ENCODE assay signal across 35 cellular contexts in genomic region chr6:52232990-52233389, GRCh38. TPM values are rescaled to one million over a fixed set of nuclear protein-coding genes. Genes with fewer than 3 reads are reported as not detected.
"Had no signal": no experiment of that assay in that cellular context is flagged by ENCODE, and none has a peak within 500 bp of the region (broad histone marks: within the 10 kb centered on the region; RNA-seq: fewer than 3 reads in every experiment).

No MANE protein-coding gene starts in this region.

- H3K4me1 Mint-ChIP-seq: naive thymus-derived CD8-positive, alpha-beta T cell; stimulated activated memory B cell treated with anti-CD40 and anti-IgM and Interleukin-4, amounts not matched to agents 10 μg/mL and 1 μg/mL and 100 μg/mL, for 72 hours had no signal

- H3K36me3 Mint-ChIP-seq: naive thymus-derived CD8-positive, alpha-beta T cell; natural killer cell treated with Interleukin-12 subunit alpha and Interleukin-12 subunit beta and Interleukin-15 and Interleukin-18, amount 100 ng/mL, for 72 hours; stimulated activated memory B cell treated with anti-CD40 and anti-IgM and Interleukin-4, amounts not matched to agents 10 μg/mL and 1 μg/mL and 100 μg/mL, for 72 hours; type B pancreatic cell had no signal

- H3K9me3 Mint-ChIP-seq: naive thymus-derived CD8-positive, alpha-beta T cell; natural killer cell treated with Interleukin-12 subunit alpha and Interleukin-12 subunit beta and Interleukin-15 and Interleukin-18, amount 100 ng/mL, for 72 hours; nephron progenitor cell; neural crest cell; stimulated activated memory B cell treated with anti-CD40 and anti-IgM and Interleukin-4, amounts not matched to agents 10 μg/mL and 1 μg/mL and 100 μg/mL, for 72 hours; stimulated activated naive CD8-positive, alpha-beta T cell treated with anti-CD3 and anti-CD28 coated beads, Interleukin-15, amount 100 ng/mL, for 72 hours; type B pancreatic cell had no signal

- H3K36me3 ChIP-seq: neutrophil, pancreas, spleen, suprapubic skin, tibial artery, transverse colon, upper lobe of right lung, uterus had no signal

- H3K4me3 Mint-ChIP-seq: naive thymus-derived CD8-positive, alpha-beta T cell; natural killer cell treated with Interleukin-12 subunit alpha and Interleukin-12 subunit beta and Interleukin-15 and Interleukin-18, amount 100 ng/mL, for 72 hours; nephron progenitor cell; neural crest cell; stimulated activated memory B cell treated with anti-CD40 and anti-IgM and Interleukin-4, amounts not matched to agents 10 μg/mL and 1 μg/mL and 100 μg/mL, for 72 hours; stimulated activated naive CD8-positive, alpha-beta T cell treated with anti-CD3 and anti-CD28 coated beads, Interleukin-15, amount 100 ng/mL, for 72 hours; type B pancreatic cell had no signal

- ATAC-seq: naive thymus-derived CD8-positive, alpha-beta T cell; natural killer cell treated with Interleukin-12 subunit alpha and Interleukin-12 subunit beta and Interleukin-15 and Interleukin-18, amount 100 ng/mL, for 72 hours; pancreas; psoas muscle; right cardiac atrium; sciatic nerve; stimulated activated memory B cell treated with anti-CD40 and anti-IgM and Interleukin-4, amounts not matched to agents 10 μg/mL and 1 μg/mL and 100 μg/mL, for 72 hours; stimulated activated naive CD8-positive, alpha-beta T cell treated with anti-CD3 and anti-CD28 coated beads, Interleukin-15, amount 100 ng/mL, for 72 hours; stimulated activated naive CD8-positive, alpha-beta T cell treated with anti-CD3 and anti-CD28 coated beads, Interleukin-15, Interleukin-2, amounts not matched to agents 100 U/mL and 50 U/mL, for 24 hours; upper lobe of right lung had no signal

- DNase-seq: naive thymus-derived CD8-positive, alpha-beta T cell; nephron progenitor cell; nucleus accumbens; pancreas; psoas muscle; right cardiac atrium; spleen; stimulated activated CD4-positive, alpha-beta T cell treated with anti-CD3 and anti-CD28 coated beads, Interleukin-12 subunit alpha, Interleukin-12 subunit beta, amount 100 ng/mL, for 4 hours; stimulated activated CD4-positive, alpha-beta T cell treated with anti-CD3 and anti-CD28 coated beads, Interleukin-1b, Interleukin-23, amount 100 ng/mL, for 48 hours; stimulated activated CD4-positive, alpha-beta T cell treated with anti-CD3 and anti-CD28 coated beads, Interleukin-4, amount 100 ng/mL, for 1 hour; stimulated activated CD4-positive, alpha-beta T cell treated with anti-CD3 and anti-CD28 coated beads, Interleukin-4, amount 100 ng/mL, for 4 hours; stimulated activated CD8-positive, alpha-beta memory T cell treated with anti-CD3 and anti-CD28 coated beads, Interleukin-4, amount 100 ng/mL, for 48 hours; stimulated activated naive CD4-positive, alpha-beta T cell; stimulated activated naive CD8-positive, alpha-beta T cell treated with anti-CD3 and anti-CD28 coated beads, Interleukin-15, amount 100 ng/mL, for 72 hours; stimulated activated naive CD8-positive, alpha-beta T cell treated with anti-CD3 and anti-CD28 coated beads, Interleukin-15, Interleukin-2, amounts not matched to agents 100 U/mL and 50 U/mL, for 24 hours; substantia nigra; testis; tibial artery; transverse colon; upper lobe of right lung; uterus had no signal

- H3K27ac Mint-ChIP-seq: naive thymus-derived CD8-positive, alpha-beta T cell; natural killer cell treated with Interleukin-12 subunit alpha and Interleukin-12 subunit beta and Interleukin-15 and Interleukin-18, amount 100 ng/mL, for 72 hours; nephron progenitor cell; progenitor cell of endocrine pancreas; stimulated activated memory B cell treated with anti-CD40 and anti-IgM and Interleukin-4, amounts not matched to agents 10 μg/mL and 1 μg/mL and 100 μg/mL, for 72 hours; stimulated activated naive CD8-positive, alpha-beta T cell treated with anti-CD3 and anti-CD28 coated beads, Interleukin-15, amount 100 ng/mL, for 72 hours; type B pancreatic cell had no signal

- H3K4me3 ChIP-seq: pancreas, psoas muscle, skin epidermis, smooth muscle cell, spleen, suprapubic skin, testis, tibial artery, transverse colon, upper lobe of right lung, uterus had no signal

- H3K27me3 ChIP-seq: neutrophil, pancreas, testis, transverse colon, upper lobe of right lung, uterus had no signal

- H3K4me1 ChIP-seq: pancreas, psoas muscle, spleen, testis, upper lobe of right lung, uterus had no signal

- H3K9me3 ChIP-seq: neutrophil, pancreas, psoas muscle, spleen, suprapubic skin, testis, tibial artery, transverse colon, upper lobe of right lung, uterus had no signal

- H3K27ac ChIP-seq: neutrophil, pancreas, psoas muscle, skin epidermis, spleen, suprapubic skin, testis, tibial artery, transverse colon, upper lobe of right lung, uterus had no signal

RNA-seq across cellular contexts. Expression of gene IL17F, which starts 11.3 kb away (rescaled TPM):
- total RNA-seq: naive thymus-derived CD8-positive, alpha-beta T cell; neural crest cell; omental fat pad; osteocyte; pancreas; progenitor cell of endocrine pancreas; psoas muscle; renal cortical epithelial cell; right cardiac atrium; sciatic nerve; smooth muscle cell; spleen; suprapubic skin; testis; transverse colon; upper lobe of right lung; urinary bladder; uterus had no signal
- polyA plus RNA-seq: pancreas, psoas muscle, right cardiac atrium, smooth muscle cell, spleen, urinary bladder had no signal

RNA-seq across cellular contexts. Expression of gene IL17A, which starts 46.8 kb away (rescaled TPM):
- total RNA-seq: naive thymus-derived CD8-positive, alpha-beta T cell; neural crest cell; omental fat pad; osteocyte; pancreas; progenitor cell of endocrine pancreas; psoas muscle; renal cortical epithelial cell; right cardiac atrium; sciatic nerve; smooth muscle cell; spleen; suprapubic skin; testis; transverse colon; upper lobe of right lung; urinary bladder had no signal
- polyA plus RNA-seq: naive thymus-derived CD8-positive, alpha-beta T cell; pancreas; psoas muscle; right cardiac atrium; smooth muscle cell; spleen; urinary bladder had no signal
